Comparison of ENCODE assay signal across 22 cellular contexts in the genomic region with DNA sequence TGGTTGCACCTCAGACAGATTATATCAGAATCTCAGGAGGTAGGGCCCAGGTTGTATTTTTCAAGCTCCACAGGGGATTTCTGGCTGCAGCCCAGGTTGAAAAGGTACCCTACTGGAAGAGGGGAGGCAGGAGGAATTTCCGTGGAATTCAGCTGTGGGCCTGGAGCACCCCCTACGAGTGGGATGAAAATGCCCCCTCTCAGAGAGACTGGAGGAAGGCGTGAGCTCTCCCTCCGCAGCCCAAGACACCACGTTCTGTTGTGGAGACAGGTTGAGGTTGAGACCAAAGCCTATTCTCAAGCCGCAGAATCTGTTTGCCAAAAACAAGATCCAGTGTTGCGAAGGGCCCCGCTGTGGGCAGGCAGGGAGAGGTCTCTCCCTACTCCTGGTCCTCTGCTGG.
"Had no signal": no experiment of that assay in that cellular context is flagged by ENCODE, and none has a peak within 500 bp of the region (broad histone marks: within the 10 kb centered on the region; RNA-seq: fewer than 3 reads in every experiment).

No MANE protein-coding gene starts in this region.

- H3K4me1 Mint-ChIP-seq: mesothelial cell of epicardium had no signal

- H3K27ac ChIP-seq: heart right ventricle, left ventricle myocardium inferior, lower lobe of right lung, pancreas, suprapubic skin, thyroid gland, upper lobe of left lung had no signal

- H3K4me3 ChIP-seq: dorsolateral prefrontal cortex, heart right ventricle, left ventricle myocardium inferior, lower lobe of right lung, pancreas, smooth muscle cell, suprapubic skin, thyroid gland, upper lobe of left lung had no signal

- H3K4me1 ChIP-seq: heart right ventricle, left ventricle myocardium inferior, lower lobe of right lung, pancreas, suprapubic skin, upper lobe of left lung had no signal

- H3K4me3 Mint-ChIP-seq: memory B cell; mesothelial cell of epicardium; natural killer cell treated with Interleukin-12 subunit alpha and Interleukin-12 subunit beta and Interleukin-15 and Interleukin-18, amount 100 ng/mL, for 72 hours had no signal

- ATAC-seq: esophagus mucosa; heart right ventricle; lower lobe of right lung; natural killer cell treated with Interleukin-12 subunit alpha and Interleukin-12 subunit beta and Interleukin-15 and Interleukin-18, amount 100 ng/mL, for 72 hours; pancreas; right cardiac atrium; stimulated activated naive CD8-positive, alpha-beta T cell treated with anti-CD3 and anti-CD28 coated beads, Interleukin-15, Interleukin-2, amounts not matched to agents 100 U/mL and 50 U/mL, for 24 hours had no signal

- H3K27ac Mint-ChIP-seq: memory B cell, mesothelial cell of epicardium, progenitor cell of endocrine pancreas had no signal

- H3K27me3 ChIP-seq: dorsolateral prefrontal cortex, heart right ventricle, pancreas, suprapubic skin, thyroid gland, upper lobe of left lung had no signal

- H3K36me3 Mint-ChIP-seq: natural killer cell treated with Interleukin-12 subunit alpha and Interleukin-12 subunit beta and Interleukin-15 and Interleukin-18, amount 100 ng/mL, for 72 hours had no signal

- DNase-seq: cortex of kidney; dorsolateral prefrontal cortex; effector CD8-positive, alpha-beta T cell; heart right ventricle; hypothalamus; left cardiac atrium; left ventricle myocardium inferior; lower lobe of right lung; occipital lobe; pancreas; right cardiac atrium; stimulated activated CD4-positive, alpha-beta T cell treated with anti-CD3 and anti-CD28 coated beads, Interleukin-2, amount 100 ng/mL, for 48 hours; stimulated activated naive CD8-positive, alpha-beta T cell treated with anti-CD3 and anti-CD28 coated beads, Interleukin-15, Interleukin-2, amounts not matched to agents 100 U/mL and 50 U/mL, for 24 hours; thyroid gland; upper lobe of left lung had no signal

- H3K36me3 ChIP-seq: lower lobe of right lung, pancreas, suprapubic skin, thyroid gland, upper lobe of left lung had no signal

- H3K9me3 ChIP-seq: heart right ventricle, left ventricle myocardium inferior, lower lobe of right lung, pancreas, suprapubic skin, thyroid gland, upper lobe of left lung had no signal

- H3K27me3 Mint-ChIP-seq: memory B cell; natural killer cell treated with Interleukin-12 subunit alpha and Interleukin-12 subunit beta and Interleukin-15 and Interleukin-18, amount 100 ng/mL, for 72 hours; progenitor cell of endocrine pancreas had no signal

- H3K4me2 ChIP-seq: smooth muscle cell had no signal

- H3K9me3 Mint-ChIP-seq: memory B cell; mesothelial cell of epicardium; natural killer cell treated with Interleukin-12 subunit alpha and Interleukin-12 subunit beta and Interleukin-15 and Interleukin-18, amount 100 ng/mL, for 72 hours had no signal
